ENCODE assay signal across 11 cellular contexts in genomic region chr3:30616347-30617027, GRCh38. TPM values are rescaled to one million over a fixed set of nuclear protein-coding genes. Genes with fewer than 3 reads are reported as not detected.
A peak's percentile ranks its signal among the peaks of the same experiment; 100 is the strongest.
DNase-seq lines count a peak whose midpoint lies in the region; ATAC-seq and TF ChIP-seq lines count a peak whose summit lies in the region.
"Had no signal": no experiment of that assay in that cellular context is flagged by ENCODE, and none has a peak within 500 bp of the region (broad histone marks: within the 10 kb centered on the region; RNA-seq: fewer than 3 reads in every experiment).

No MANE protein-coding gene starts in this region.

- peak overlapping the region; percentile 47; the same call in 2 of the 3 replicates for H2BK15ac ChIP-seq in IMR-90 (ENCODE audit: low read depth, low read length)

- in situ Hi-C loops in IMR-90 (cut with MboI; ENCODE audit: low sequenced_read_pairs), result no loop called here

- H4K5ac ChIP-seq in IMR-90 (ENCODE audit: low read depth, low read length), result peak overlapping the region; percentile 26; the same call in 1 of the 2 replicates

- H3K79me2 ChIP-seq in hepatocyte (peaks cover 99% of the 10 kb centered on the region), PC-9 (ENCODE audit: low read depth) (peaks cover 45% of the 10 kb centered on the region)

- H4K8ac ChIP-seq in IMR-90 (ENCODE audit: low read depth in 2 of 2, low read length in 2 of 2), result no peak overlapping the region

- POLR2A ChIA-PET in IMR-90 (lab: Charles Lee; ENCODE audit: unreplicated experiment) (no interaction called here), PC-9 (lab: Charles Lee; ENCODE audit: unreplicated experiment) (interaction anchor here (0.7 kb wide), 1 partner anchor 9 kb away, joined by 3 read pairs; no protein-coding TSS in a partner anchor)

- H2BK20ac ChIP-seq in IMR-90 (ENCODE audit: low read depth, low read length), result peak overlapping the region; percentile 75

- H3K27ac ChIP-seq in CD4-positive, CD25-positive, alpha-beta regulatory T cell (ENCODE audit: insufficient read depth, low read length, poor library complexity, severe bottlenecking), result peak overlapping the region; percentile 42
- H3K27ac ChIP-seq in IMR-90 (ENCODE audit: insufficient read depth, low read length) (peak overlapping the region; percentile 53; the same call in 1 of the 2 replicates), ascending aorta (peak overlapping the region; percentile 41 to 49), hepatocyte (no peak overlapping the region), PC-9 (no peak overlapping the region)
- H3K27ac ChIP-seq: brain microvascular endothelial cell, parathyroid adenoma had no signal

- TF ChIP-seq CTCF in IMR-90 (conservative IDR thresholded peaks at IDR 0.05; ENCODE audit: low read depth, low read length) (no peak), ascending aorta (IDR thresholded peaks at IDR 0.05) (no peak), osteocyte (IDR thresholded peaks at IDR 0.05) (no peak), hepatocyte (IDR thresholded peaks at IDR 0.05; ENCODE audit: poor library complexity) (no peak), PC-9 (conservative IDR thresholded peaks at IDR 0.05) (no peak)

- peak overlapping the region; percentile 62 to 94 (median 87) for H3K27ac Mint-ChIP-seq in CD4-positive, CD25-positive, alpha-beta regulatory T cell
- H3K27ac Mint-ChIP-seq in osteocyte (ENCODE audit: unreplicated experiment), result peak overlapping the region; percentile 72

- H4K91ac ChIP-seq in IMR-90 (ENCODE audit: insufficient read depth, low read depth, low read length), result peak overlapping the region; percentile 57; the same call in 1 of the 2 replicates

- peak overlapping the region; percentile 59; the same call in 1 of the 2 replicates for H3K4me2 ChIP-seq in IMR-90 (ENCODE audit: low read depth, low read length)
- H3K4me2 ChIP-seq in hepatocyte, result no peak overlapping the region
- no peak overlapping the region for H3K4me2 ChIP-seq in PC-9

- H3K56ac ChIP-seq in IMR-90 (ENCODE audit: extremely low read depth, insufficient read depth, low read length), result peak overlapping the region; percentile 56; the same call in 1 of the 2 replicates

- peak overlapping the region; percentile 67; the same call in 1 of the 2 replicates for H3K23ac ChIP-seq in IMR-90 (ENCODE audit: low read depth, low read length)

- H2AK5ac ChIP-seq in IMR-90 (ENCODE audit: low read depth, low read length), result no peak overlapping the region

- TF ChIP-seq RAD21 in IMR-90 (IDR thresholded peaks at IDR 0.05; ENCODE audit: low read length), result no peak

- peaks cover 18% of the 10 kb centered on the region for H3K36me3 Mint-ChIP-seq in CD4-positive, CD25-positive, alpha-beta regulatory T cell
- H3K36me3 Mint-ChIP-seq in osteocyte (ENCODE audit: unreplicated experiment), result peaks cover 8% of the 10 kb centered on the region

- peak overlapping the region; percentile 81 for H2BK5ac ChIP-seq in IMR-90 (ENCODE audit: low read depth, low read length, poor library complexity, severe bottlenecking)

- no peak overlapping the region for H2AK9ac ChIP-seq in IMR-90 (replicated peaks; ENCODE audit: low read depth, low read length, poor library complexity)

- H4K20me1 ChIP-seq in IMR-90 (ENCODE audit: insufficient read depth, low read length), result peaks cover 31% of the 10 kb centered on the region; the same call in 1 of the 2 replicates
- peaks cover 34% of the 10 kb centered on the region for H4K20me1 ChIP-seq in hepatocyte (ENCODE audit: insufficient read depth, poor library complexity, severe bottlenecking)
- no peaks in the 10 kb centered on the region for H4K20me1 ChIP-seq in PC-9 (ENCODE audit: insufficient read depth)

- H3K9me3 ChIP-seq in CD4-positive, CD25-positive, alpha-beta regulatory T cell (ENCODE audit: control insufficient read depth in 2 of 2, low read length in 2 of 2), result no peaks in the 10 kb centered on the region
- H3K9me3 ChIP-seq in IMR-90 (ENCODE audit: control insufficient read depth, insufficient read depth, low read length) (no peaks in the 10 kb centered on the region), ascending aorta (no peaks in the 10 kb centered on the region), hepatocyte (ENCODE audit: low read depth) (no peaks in the 10 kb centered on the region), PC-9 (ENCODE audit: insufficient read depth, low read depth) (no peaks in the 10 kb centered on the region)

- no peaks in the 10 kb centered on the region for H3K27me3 ChIP-seq in CD4-positive, CD25-positive, alpha-beta regulatory T cell (ENCODE audit: control insufficient read depth, insufficient read depth, low read length)
- no peaks in the 10 kb centered on the region for H3K27me3 ChIP-seq in IMR-90 (ENCODE audit: control insufficient read depth, insufficient read depth, low read length)
- H3K27me3 ChIP-seq in ascending aorta, result no peaks in the 10 kb centered on the region
- H3K27me3 ChIP-seq in hepatocyte, result no peaks in the 10 kb centered on the region
- no peaks in the 10 kb centered on the region for H3K27me3 ChIP-seq in PC-9 (ENCODE audit: insufficient read depth, low read depth)
- H3K27me3 ChIP-seq: brain microvascular endothelial cell had no signal

- peak overlapping the region; percentile 65 for H3K4me3 ChIP-seq in CD4-positive, CD25-positive, alpha-beta regulatory T cell (ENCODE audit: low read depth, low read length)
- H3K4me3 ChIP-seq in IMR-90 (ENCODE audit: insufficient read depth, low read depth, low read length) (no peak overlapping the region), ascending aorta (peak overlapping the region in 1 of 2 donors; percentile 7), hepatocyte (no peak overlapping the region), PC-9 (no peak overlapping the region)
- H3K4me3 ChIP-seq: lung had no signal

- dilution Hi-C loops in IMR-90 (cut with HindIII; ENCODE audit: low sequenced_read_pairs, unreplicated experiment), result no loop called here

- H3K36me3 ChIP-seq in CD4-positive, CD25-positive, alpha-beta regulatory T cell (ENCODE audit: control insufficient read depth, insufficient read depth, low read length), result no peaks in the 10 kb centered on the region
- H3K36me3 ChIP-seq in IMR-90 (ENCODE audit: control insufficient read depth, insufficient read depth, low read length), result peaks cover 1% of the 10 kb centered on the region; the same call in 1 of the 2 replicates
- peaks cover 0 to 3% of the 10 kb centered on the region in 2 donors for H3K36me3 ChIP-seq in ascending aorta
- H3K36me3 ChIP-seq in hepatocyte (replicated peaks; ENCODE audit: insufficient read depth, low read depth), result no peaks in the 10 kb centered on the region
- no peaks in the 10 kb centered on the region for H3K36me3 ChIP-seq in PC-9 (ENCODE audit: low read depth)

- peak overlapping the region; percentile 73 for H2BK120ac ChIP-seq in IMR-90 (ENCODE audit: low read depth, low read length)

- CTCF ChIA-PET in IMR-90 (lab: Yijun Ruan, JAX) (interaction anchor here (0.6 to 1.5 kb wide), 4 partner anchors 38 to 574 kb away, joined by 3 to 10 read pairs (median 4); no protein-coding TSS in a partner anchor), PC-9 (lab: Charles Lee) (interaction anchor here (0.6 kb wide), 3 partner anchors 43 to 292 kb away, joined by 4 to 9 read pairs (median 5); no protein-coding TSS in a partner anchor)

- H3K27me3 Mint-ChIP-seq in CD4-positive, CD25-positive, alpha-beta regulatory T cell, result no peaks in the 10 kb centered on the region
- no peaks in the 10 kb centered on the region for H3K27me3 Mint-ChIP-seq in osteocyte (ENCODE audit: unreplicated experiment)

- peak overlapping the region; percentile 74 to 78 (median 76) for H3K4me3 Mint-ChIP-seq in CD4-positive, CD25-positive, alpha-beta regulatory T cell
- no peak overlapping the region for H3K4me3 Mint-ChIP-seq in osteocyte (ENCODE audit: unreplicated experiment)

- H3K79me1 ChIP-seq in IMR-90 (ENCODE audit: low read depth in 1 of 2, low read length in 2 of 2), result peaks cover 40 to 73% of the 10 kb centered on the region in 2 experiments

- H2AFZ ChIP-seq in IMR-90 (replicated peaks; ENCODE audit: low read length, poor library complexity) (no peak overlapping the region), hepatocyte (no peak overlapping the region), PC-9 (no peak overlapping the region)
- H2AFZ ChIP-seq: parathyroid adenoma had no signal

- H3K9me2 ChIP-seq in hepatocyte (replicated peaks; ENCODE audit: insufficient read depth) (no peaks in the 10 kb centered on the region), PC-9 (ENCODE audit: insufficient read depth) (no peaks in the 10 kb centered on the region)

- no peak for DNase-seq in CD4-positive, CD25-positive, alpha-beta regulatory T cell
- DNase-seq in IMR-90 (no peak), ascending aorta (ENCODE audit: low spot score in 2 of 2) (no peak), osteocyte (ENCODE audit: extremely low spot score, unreplicated experiment) (no peak), hepatocyte (ENCODE audit: low spot score) (no peak), PC-9 (no peak)
- DNase-seq: brain microvascular endothelial cell, NCI-H2029 had no signal

- peaks cover 85% of the 10 kb centered on the region for H3K4me1 ChIP-seq in CD4-positive, CD25-positive, alpha-beta regulatory T cell (ENCODE audit: control insufficient read depth, insufficient read depth, low read length, poor library complexity, severe bottlenecking)
- H3K4me1 ChIP-seq in IMR-90 (ENCODE audit: control insufficient read depth, insufficient read depth, low read length) (peaks cover 23% of the 10 kb centered on the region), ascending aorta (peaks cover 4 to 41% of the 10 kb centered on the region in 2 donors), hepatocyte (ENCODE audit: insufficient read depth) (peaks cover 17% of the 10 kb centered on the region), PC-9 (replicated peaks; ENCODE audit: insufficient read depth) (peaks cover 9% of the 10 kb centered on the region)
- H3K4me1 ChIP-seq: parathyroid adenoma had no signal

- peak overlapping the region; percentile 82; the same call in 1 of the 2 replicates for H3K18ac ChIP-seq in IMR-90 (ENCODE audit: low read depth, low read length)

- H3K9me3 Mint-ChIP-seq in CD4-positive, CD25-positive, alpha-beta regulatory T cell, result peaks cover 0 to 2% (median 0%) of the 10 kb centered on the region in 7 donors
- H3K9me3 Mint-ChIP-seq in osteocyte (ENCODE audit: unreplicated experiment), result no peaks in the 10 kb centered on the region

- intact Hi-C loops in IMR-90 (cut with micrococcal nuclease) (no loop called here), ascending aorta (cut with DNase I) (no loop called here), PC-9 (cut with micrococcal nuclease; ENCODE audit: unreplicated experiment) (no loop called here)

- H3K9ac ChIP-seq in IMR-90 (ENCODE audit: low read depth, low read length), result no peak overlapping the region
- H3K9ac ChIP-seq: parathyroid adenoma had no signal

- no CpG with 5 or more reads among the region's 1 CpG for WGBS in IMR-90 (ENCODE audit: extremely low coverage in 2 of 2, insufficient read length in 1 of 2), 2 experiments
- WGBS in hepatocyte (ENCODE audit: low lambda C conversion rate, missing lambda C conversion rate), result 92% methylated on average over 1 of the region's 1 CpG

- BruUV-seq in IMR-90 (replicated peaks; lab: Mats Ljungman, UMichigan) (no TSS peak), PC-9 (replicated peaks; lab: Mats Ljungman, UMichigan) (no TSS peak)

- H3K14ac ChIP-seq in IMR-90 (replicated peaks; ENCODE audit: low read depth, low read length), result peak overlapping the region; percentile 27; the same call in 1 of the 2 replicates

- H3F3A ChIP-seq in PC-9 (ENCODE audit: insufficient read depth, low read depth), result no peaks in the 10 kb centered on the region

- ATAC-seq in CD4-positive, CD25-positive, alpha-beta regulatory T cell (ENCODE audit: low read depth in 2 of 2), result no peak
- ATAC-seq in IMR-90 (ENCODE audit: low read depth), result no peak
- no peak for ATAC-seq in GM21717 (IDR thresholded peaks at IDR 0.05; ENCODE audit: unreplicated experiment)

- peaks cover 14% of the 10 kb centered on the region for H3K9me1 ChIP-seq in IMR-90 (ENCODE audit: insufficient read depth, low read length)

- TF ChIP-seq POLR2A in IMR-90 (IDR thresholded peaks at IDR 0.05; ENCODE audit: low read depth, low read length), result no peak

- peak overlapping the region; percentile 58; the same call in 1 of the 2 replicates for H3K4ac ChIP-seq in IMR-90 (ENCODE audit: low read depth, low read length)

- peaks cover 81 to 96% (median 89%) of the 10 kb centered on the region in 4 donors for H3K4me1 Mint-ChIP-seq in CD4-positive, CD25-positive, alpha-beta regulatory T cell
- peaks cover 75% of the 10 kb centered on the region for H3K4me1 Mint-ChIP-seq in osteocyte (ENCODE audit: unreplicated experiment)

RNA-seq across cellular contexts. Expression of gene TGFBR2, which starts 10.1 kb away (rescaled TPM):
- 57.4 TPM for total RNA-seq in CD4-positive, CD25-positive, alpha-beta regulatory T cell
- polyA plus RNA-seq in CD4-positive, CD25-positive, alpha-beta regulatory T cell, result 10 to 100 TPM; 35.8 to 92.6 (median 61.0) TPM
- 87.5 and 89.7 TPM in 2 replicates for total RNA-seq in IMR-90 (2012; rRNA removed)
- polyA plus RNA-seq in IMR-90 (2012; rRNA removed), result 58.1 and 63.7 TPM in 2 replicates
- 34.9 and 52.0 TPM in 2 replicates for polyA plus RNA-seq in IMR-90 (2012; cell fraction: cytosol; rRNA removed)
- 17.3 and 35.9 TPM in 2 replicates for polyA plus RNA-seq in IMR-90 (2012; cell fraction: nucleus; rRNA removed; ENCODE audit: low replicate concordance)
- 343 TPM for total RNA-seq in ascending aorta
- 71.5 and 72.1 TPM in 2 replicates for total RNA-seq in osteocyte
- 50.5 and 52.8 TPM in 2 replicates for total RNA-seq in hepatocyte
- 30.2 and 42.2 TPM in 2 replicates for polyA plus RNA-seq in hepatocyte
- total RNA-seq in PC-9 (2021), result 26.4 and 33.6 TPM in 2 replicates

Comparison
In these comparisons a context has a peak if more than half of its experiments do, and no peak if none do; other contexts are left out.
1. H3K27ac ChIP-seq: peak in CD4-positive, CD25-positive, alpha-beta regulatory T cell (single experiment), IMR-90 (single experiment) and ascending aorta (2 of 2); none in hepatocyte (single experiment) and PC-9 (single experiment).